In the genomic region with DNA sequence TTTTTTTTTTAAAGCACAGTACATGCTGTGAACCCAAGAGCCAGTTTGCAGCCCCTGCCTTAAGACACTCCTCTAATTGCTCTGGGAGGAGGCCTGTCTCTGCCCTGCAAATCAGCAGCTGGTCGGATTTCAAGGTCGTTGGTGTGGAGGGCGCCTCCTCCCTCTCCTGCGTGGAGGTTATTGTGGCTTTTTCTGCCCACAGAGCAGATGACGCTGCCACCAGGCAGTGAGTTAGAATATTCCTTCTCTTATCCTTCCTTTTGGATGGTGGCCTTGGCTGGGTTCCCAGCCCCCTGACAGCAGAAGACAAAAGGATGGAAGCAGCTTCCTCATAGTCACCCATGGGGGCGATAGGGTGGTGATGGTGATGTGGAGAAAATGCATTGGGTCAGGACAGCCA, we compare ENCODE assay signal across 1 cellular context.
TF ChIP-seq lines count a peak whose summit lies in the region.

No MANE protein-coding gene starts in this region.

TF ChIP-seq in K562, 482 proteins besides CTCF, POLR2A, EP300 and RAD21 (continued from another document and continues in another):
- TF ChIP-seq, protein P1, sequence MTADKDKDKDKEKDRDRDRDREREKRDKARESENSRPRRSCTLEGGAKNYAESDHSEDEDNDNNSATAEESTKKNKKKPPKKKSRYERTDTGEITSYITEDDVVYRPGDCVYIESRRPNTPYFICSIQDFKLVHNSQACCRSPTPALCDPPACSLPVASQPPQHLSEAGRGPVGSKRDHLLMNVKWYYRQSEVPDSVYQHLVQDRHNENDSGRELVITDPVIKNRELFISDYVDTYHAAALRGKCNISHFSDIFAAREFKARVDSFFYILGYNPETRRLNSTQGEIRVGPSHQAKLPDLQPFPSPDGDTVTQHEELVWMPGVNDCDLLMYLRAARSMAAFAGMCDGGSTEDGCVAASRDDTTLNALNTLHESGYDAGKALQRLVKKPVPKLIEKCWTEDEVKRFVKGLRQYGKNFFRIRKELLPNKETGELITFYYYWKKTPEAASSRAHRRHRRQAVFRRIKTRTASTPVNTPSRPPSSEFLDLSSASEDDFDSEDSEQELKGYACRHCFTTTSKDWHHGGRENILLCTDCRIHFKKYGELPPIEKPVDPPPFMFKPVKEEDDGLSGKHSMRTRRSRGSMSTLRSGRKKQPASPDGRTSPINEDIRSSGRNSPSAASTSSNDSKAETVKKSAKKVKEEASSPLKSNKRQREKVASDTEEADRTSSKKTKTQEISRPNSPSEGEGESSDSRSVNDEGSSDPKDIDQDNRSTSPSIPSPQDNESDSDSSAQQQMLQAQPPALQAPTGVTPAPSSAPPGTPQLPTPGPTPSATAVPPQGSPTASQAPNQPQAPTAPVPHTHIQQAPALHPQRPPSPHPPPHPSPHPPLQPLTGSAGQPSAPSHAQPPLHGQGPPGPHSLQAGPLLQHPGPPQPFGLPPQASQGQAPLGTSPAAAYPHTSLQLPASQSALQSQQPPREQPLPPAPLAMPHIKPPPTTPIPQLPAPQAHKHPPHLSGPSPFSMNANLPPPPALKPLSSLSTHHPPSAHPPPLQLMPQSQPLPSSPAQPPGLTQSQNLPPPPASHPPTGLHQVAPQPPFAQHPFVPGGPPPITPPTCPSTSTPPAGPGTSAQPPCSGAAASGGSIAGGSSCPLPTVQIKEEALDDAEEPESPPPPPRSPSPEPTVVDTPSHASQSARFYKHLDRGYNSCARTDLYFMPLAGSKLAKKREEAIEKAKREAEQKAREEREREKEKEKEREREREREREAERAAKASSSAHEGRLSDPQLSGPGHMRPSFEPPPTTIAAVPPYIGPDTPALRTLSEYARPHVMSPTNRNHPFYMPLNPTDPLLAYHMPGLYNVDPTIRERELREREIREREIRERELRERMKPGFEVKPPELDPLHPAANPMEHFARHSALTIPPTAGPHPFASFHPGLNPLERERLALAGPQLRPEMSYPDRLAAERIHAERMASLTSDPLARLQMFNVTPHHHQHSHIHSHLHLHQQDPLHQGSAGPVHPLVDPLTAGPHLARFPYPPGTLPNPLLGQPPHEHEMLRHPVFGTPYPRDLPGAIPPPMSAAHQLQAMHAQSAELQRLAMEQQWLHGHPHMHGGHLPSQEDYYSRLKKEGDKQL (CRISPR knock-in tag; IDR thresholded peaks at IDR 0.05; ENCODE audit: borderline replicate concordance) = no peak
- TF ChIP-seq CBX8 (IDR thresholded peaks at IDR 0.05; ENCODE audit: borderline replicate concordance, extremely low read depth, low read depth, low read length, poor library complexity, severe bottlenecking) = no peak
- no peak for TF ChIP-seq ELF1 (tag; IDR thresholded peaks at IDR 0.05)
- TF ChIP-seq ZC3H11A (IDR thresholded peaks at IDR 0.05; ENCODE audit: low read depth, low read length) = no peak
- no peak for TF ChIP-seq ZNF12 (CRISPR knock-in tag; IDR thresholded peaks at IDR 0.05)
- TF ChIP-seq SMARCE1 (IDR thresholded peaks at IDR 0.05) = no peak
- TF ChIP-seq, protein P2, sequence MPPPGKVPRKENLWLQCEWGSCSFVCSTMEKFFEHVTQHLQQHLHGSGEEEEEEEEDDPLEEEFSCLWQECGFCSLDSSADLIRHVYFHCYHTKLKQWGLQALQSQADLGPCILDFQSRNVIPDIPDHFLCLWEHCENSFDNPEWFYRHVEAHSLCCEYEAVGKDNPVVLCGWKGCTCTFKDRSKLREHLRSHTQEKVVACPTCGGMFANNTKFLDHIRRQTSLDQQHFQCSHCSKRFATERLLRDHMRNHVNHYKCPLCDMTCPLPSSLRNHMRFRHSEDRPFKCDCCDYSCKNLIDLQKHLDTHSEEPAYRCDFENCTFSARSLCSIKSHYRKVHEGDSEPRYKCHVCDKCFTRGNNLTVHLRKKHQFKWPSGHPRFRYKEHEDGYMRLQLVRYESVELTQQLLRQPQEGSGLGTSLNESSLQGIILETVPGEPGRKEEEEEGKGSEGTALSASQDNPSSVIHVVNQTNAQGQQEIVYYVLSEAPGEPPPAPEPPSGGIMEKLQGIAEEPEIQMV (tag; conservative IDR thresholded peaks at IDR 0.05; ENCODE audit: low read depth) = no peak
- TF ChIP-seq NELFE (IDR thresholded peaks at IDR 0.05; ENCODE audit: insufficient read depth, insufficient read length) = no peak
- peak; percentile 23 for TF ChIP-seq MEIS2 (IDR thresholded peaks at IDR 0.05; ENCODE audit: partially characterized antibody)
- no peak for TF ChIP-seq PCBP1 (IDR thresholded peaks at IDR 0.05; ENCODE audit: low read depth, low read length, poor library complexity, severe bottlenecking)
- no peak for TF ChIP-seq POLR3A (IDR thresholded peaks at IDR 0.05; ENCODE audit: borderline replicate concordance, extremely low read depth, insufficient read depth, insufficient read length)
- TF ChIP-seq ZNF24 (IDR thresholded peaks at IDR 0.05) = no peak
- TF ChIP-seq, protein P3, sequence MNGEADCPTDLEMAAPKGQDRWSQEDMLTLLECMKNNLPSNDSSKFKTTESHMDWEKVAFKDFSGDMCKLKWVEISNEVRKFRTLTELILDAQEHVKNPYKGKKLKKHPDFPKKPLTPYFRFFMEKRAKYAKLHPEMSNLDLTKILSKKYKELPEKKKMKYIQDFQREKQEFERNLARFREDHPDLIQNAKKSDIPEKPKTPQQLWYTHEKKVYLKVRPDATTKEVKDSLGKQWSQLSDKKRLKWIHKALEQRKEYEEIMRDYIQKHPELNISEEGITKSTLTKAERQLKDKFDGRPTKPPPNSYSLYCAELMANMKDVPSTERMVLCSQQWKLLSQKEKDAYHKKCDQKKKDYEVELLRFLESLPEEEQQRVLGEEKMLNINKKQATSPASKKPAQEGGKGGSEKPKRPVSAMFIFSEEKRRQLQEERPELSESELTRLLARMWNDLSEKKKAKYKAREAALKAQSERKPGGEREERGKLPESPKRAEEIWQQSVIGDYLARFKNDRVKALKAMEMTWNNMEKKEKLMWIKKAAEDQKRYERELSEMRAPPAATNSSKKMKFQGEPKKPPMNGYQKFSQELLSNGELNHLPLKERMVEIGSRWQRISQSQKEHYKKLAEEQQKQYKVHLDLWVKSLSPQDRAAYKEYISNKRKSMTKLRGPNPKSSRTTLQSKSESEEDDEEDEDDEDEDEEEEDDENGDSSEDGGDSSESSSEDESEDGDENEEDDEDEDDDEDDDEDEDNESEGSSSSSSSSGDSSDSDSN (IDR thresholded peaks at IDR 0.05; ENCODE audit: borderline replicate concordance in 1 of 2, low read depth in 2 of 2, low read length in 2 of 2) = no peak
- TF ChIP-seq, protein P4, sequence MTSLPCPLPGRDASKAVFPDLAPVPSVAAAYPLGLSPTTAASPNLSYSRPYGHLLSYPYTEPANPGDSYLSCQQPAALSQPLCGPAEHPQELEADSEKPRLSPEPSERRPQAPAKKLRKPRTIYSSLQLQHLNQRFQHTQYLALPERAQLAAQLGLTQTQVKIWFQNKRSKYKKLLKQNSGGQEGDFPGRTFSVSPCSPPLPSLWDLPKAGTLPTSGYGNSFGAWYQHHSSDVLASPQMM (CRISPR knock-in tag; IDR thresholded peaks at IDR 0.05) = no peak
- TF ChIP-seq CHD1 (IDR thresholded peaks at IDR 0.05; ENCODE audit: low read length) = no peak
- TF ChIP-seq, protein P5, sequence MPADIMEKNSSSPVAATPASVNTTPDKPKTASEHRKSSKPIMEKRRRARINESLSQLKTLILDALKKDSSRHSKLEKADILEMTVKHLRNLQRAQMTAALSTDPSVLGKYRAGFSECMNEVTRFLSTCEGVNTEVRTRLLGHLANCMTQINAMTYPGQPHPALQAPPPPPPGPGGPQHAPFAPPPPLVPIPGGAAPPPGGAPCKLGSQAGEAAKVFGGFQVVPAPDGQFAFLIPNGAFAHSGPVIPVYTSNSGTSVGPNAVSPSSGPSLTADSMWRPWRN (IDR thresholded peaks at IDR 0.05; ENCODE audit: low read depth) = no peak
- TF ChIP-seq SREBF2 (CRISPR knock-in tag; IDR thresholded peaks at IDR 0.05) = no peak
- TF ChIP-seq NFIC (IDR thresholded peaks at IDR 0.05) = peak; percentile 84
- TF ChIP-seq IFI16 (CRISPR knock-in tag; IDR thresholded peaks at IDR 0.05) = no peak
- TF ChIP-seq ZNF695 (CRISPR knock-in tag; IDR thresholded peaks at IDR 0.05) = no peak
- TF ChIP-seq ATF7 (IDR thresholded peaks at IDR 0.05) = 0 out of 2 replicates have a peak, but pooled peaks have one; percentile 12
- TF ChIP-seq MCM3 (IDR thresholded peaks at IDR 0.05) = no peak
- TF ChIP-seq EGR1 (conservative IDR thresholded peaks at IDR 0.05) = no peak
- no peak for TF ChIP-seq PHF20 (IDR thresholded peaks at IDR 0.05; ENCODE audit: partially characterized antibody)
- TF ChIP-seq, protein P6, sequence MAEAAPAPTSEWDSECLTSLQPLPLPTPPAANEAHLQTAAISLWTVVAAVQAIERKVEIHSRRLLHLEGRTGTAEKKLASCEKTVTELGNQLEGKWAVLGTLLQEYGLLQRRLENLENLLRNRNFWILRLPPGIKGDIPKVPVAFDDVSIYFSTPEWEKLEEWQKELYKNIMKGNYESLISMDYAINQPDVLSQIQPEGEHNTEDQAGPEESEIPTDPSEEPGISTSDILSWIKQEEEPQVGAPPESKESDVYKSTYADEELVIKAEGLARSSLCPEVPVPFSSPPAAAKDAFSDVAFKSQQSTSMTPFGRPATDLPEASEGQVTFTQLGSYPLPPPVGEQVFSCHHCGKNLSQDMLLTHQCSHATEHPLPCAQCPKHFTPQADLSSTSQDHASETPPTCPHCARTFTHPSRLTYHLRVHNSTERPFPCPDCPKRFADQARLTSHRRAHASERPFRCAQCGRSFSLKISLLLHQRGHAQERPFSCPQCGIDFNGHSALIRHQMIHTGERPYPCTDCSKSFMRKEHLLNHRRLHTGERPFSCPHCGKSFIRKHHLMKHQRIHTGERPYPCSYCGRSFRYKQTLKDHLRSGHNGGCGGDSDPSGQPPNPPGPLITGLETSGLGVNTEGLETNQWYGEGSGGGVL (CRISPR knock-in tag; IDR thresholded peaks at IDR 0.05) = no peak
- TF ChIP-seq RBM22 (IDR thresholded peaks at IDR 0.05; ENCODE audit: low read depth, low read length, poor library complexity, severe bottlenecking) = no peak
- no peak for TF ChIP-seq HNRNPK (IDR thresholded peaks at IDR 0.05; ENCODE audit: low read depth, low read length, poor library complexity, severe bottlenecking)
- no peak for TF ChIP-seq RHOXF2B (CRISPR knock-in tag; conservative IDR thresholded peaks at IDR 0.05)
- TF ChIP-seq ILK (tag; IDR thresholded peaks at IDR 0.05; ENCODE audit: borderline replicate concordance, low read depth) = no peak
- TF ChIP-seq, protein P7, sequence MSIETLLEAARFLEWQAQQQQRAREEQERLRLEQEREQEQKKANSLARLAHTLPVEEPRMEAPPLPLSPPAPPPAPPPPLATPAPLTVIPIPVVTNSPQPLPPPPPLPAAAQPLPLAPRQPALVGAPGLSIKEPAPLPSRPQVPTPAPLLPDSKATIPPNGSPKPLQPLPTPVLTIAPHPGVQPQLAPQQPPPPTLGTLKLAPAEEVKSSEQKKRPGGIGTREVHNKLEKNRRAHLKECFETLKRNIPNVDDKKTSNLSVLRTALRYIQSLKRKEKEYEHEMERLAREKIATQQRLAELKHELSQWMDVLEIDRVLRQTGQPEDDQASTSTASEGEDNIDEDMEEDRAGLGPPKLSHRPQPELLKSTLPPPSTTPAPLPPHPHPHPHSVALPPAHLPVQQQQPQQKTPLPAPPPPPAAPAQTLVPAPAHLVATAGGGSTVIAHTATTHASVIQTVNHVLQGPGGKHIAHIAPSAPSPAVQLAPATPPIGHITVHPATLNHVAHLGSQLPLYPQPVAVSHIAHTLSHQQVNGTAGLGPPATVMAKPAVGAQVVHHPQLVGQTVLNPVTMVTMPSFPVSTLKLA (conservative IDR thresholded peaks at IDR 0.05) = no peak
- no peak for TF ChIP-seq NCOR1 (IDR thresholded peaks at IDR 0.05)
- TF ChIP-seq SRSF3 (IDR thresholded peaks at IDR 0.05; ENCODE audit: insufficient read depth, low read length) = no peak
- TF ChIP-seq RUNX1 (IDR thresholded peaks at IDR 0.05; ENCODE audit: low read depth) = no peak
- no peak for TF ChIP-seq PHTF2 (CRISPR knock-in tag; IDR thresholded peaks at IDR 0.05)
- TF ChIP-seq, protein P8, sequence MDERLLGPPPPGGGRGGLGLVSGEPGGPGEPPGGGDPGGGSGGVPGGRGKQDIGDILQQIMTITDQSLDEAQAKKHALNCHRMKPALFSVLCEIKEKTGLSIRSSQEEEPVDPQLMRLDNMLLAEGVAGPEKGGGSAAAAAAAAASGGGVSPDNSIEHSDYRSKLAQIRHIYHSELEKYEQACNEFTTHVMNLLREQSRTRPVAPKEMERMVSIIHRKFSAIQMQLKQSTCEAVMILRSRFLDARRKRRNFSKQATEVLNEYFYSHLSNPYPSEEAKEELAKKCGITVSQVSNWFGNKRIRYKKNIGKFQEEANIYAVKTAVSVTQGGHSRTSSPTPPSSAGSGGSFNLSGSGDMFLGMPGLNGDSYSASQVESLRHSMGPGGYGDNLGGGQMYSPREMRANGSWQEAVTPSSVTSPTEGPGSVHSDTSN (CRISPR knock-in tag; IDR thresholded peaks at IDR 0.05; ENCODE audit: low read depth) = no peak
- TF ChIP-seq, protein P8 (tag; conservative IDR thresholded peaks at IDR 0.05; ENCODE audit: low read depth) = peak; percentile 39; the same call in 1 of the 2 replicates
- no peak for TF ChIP-seq ZNF143 (CRISPR knock-in tag; IDR thresholded peaks at IDR 0.05)
- TF ChIP-seq, protein P9, sequence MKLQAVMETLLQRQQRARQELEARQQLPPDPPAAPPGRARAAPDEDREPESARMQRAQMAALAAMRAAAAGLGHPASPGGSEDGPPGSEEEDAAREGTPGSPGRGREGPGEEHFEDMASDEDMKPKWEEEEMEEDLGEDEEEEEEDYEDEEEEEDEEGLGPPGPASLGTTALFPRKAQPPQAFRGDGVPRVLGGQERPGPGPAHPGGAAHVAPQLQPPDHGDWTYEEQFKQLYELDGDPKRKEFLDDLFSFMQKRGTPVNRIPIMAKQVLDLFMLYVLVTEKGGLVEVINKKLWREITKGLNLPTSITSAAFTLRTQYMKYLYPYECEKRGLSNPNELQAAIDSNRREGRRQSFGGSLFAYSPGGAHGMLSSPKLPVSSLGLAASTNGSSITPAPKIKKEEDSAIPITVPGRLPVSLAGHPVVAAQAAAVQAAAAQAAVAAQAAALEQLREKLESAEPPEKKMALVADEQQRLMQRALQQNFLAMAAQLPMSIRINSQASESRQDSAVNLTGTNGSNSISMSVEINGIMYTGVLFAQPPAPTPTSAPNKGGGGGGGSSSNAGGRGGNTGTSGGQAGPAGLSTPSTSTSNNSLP (IDR thresholded peaks at IDR 0.05; ENCODE audit: borderline replicate concordance, low read depth, low read length) = no peak
- TF ChIP-seq STAG1 (CRISPR knock-in tag; IDR thresholded peaks at IDR 0.05; ENCODE audit: borderline replicate concordance) = no peak
- TF ChIP-seq CHD2 (IDR thresholded peaks at IDR 0.05; ENCODE audit: low read depth, low read length) = no peak
- no peak for TF ChIP-seq ZNF23 (CRISPR knock-in tag; IDR thresholded peaks at IDR 0.05)
- TF ChIP-seq, protein P10, sequence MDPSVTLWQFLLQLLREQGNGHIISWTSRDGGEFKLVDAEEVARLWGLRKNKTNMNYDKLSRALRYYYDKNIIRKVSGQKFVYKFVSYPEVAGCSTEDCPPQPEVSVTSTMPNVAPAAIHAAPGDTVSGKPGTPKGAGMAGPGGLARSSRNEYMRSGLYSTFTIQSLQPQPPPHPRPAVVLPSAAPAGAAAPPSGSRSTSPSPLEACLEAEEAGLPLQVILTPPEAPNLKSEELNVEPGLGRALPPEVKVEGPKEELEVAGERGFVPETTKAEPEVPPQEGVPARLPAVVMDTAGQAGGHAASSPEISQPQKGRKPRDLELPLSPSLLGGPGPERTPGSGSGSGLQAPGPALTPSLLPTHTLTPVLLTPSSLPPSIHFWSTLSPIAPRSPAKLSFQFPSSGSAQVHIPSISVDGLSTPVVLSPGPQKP (CRISPR knock-in tag; IDR thresholded peaks at IDR 0.05) = no peak
- TF ChIP-seq KAT8 (IDR thresholded peaks at IDR 0.05; ENCODE audit: low read depth) = no peak
